8 cellular contexts compared by ENCODE assay signal in genomic region chr3:113912551-113913246, GRCh38. TPM values are rescaled to one million over a fixed set of nuclear protein-coding genes. Genes with fewer than 3 reads are reported as not detected.
DNase-seq lines count a peak whose midpoint lies in the region; ATAC-seq lines count a peak whose summit lies in the region.

No MANE protein-coding gene starts in this region.

- no peaks in the 10 kb centered on the region for H3K36me3 Mint-ChIP-seq in T-helper 2 cell treated with Interferon-gamma antibody and Interleukin-4, amounts not matched to agents 5 μg/mL and 100 μg/mL, for 36 hours (ENCODE audit: low read depth)
- no peaks in the 10 kb centered on the region for H3K36me3 Mint-ChIP-seq in naive thymus-derived CD4-positive, alpha-beta T cell

- peak; percentile 96 for ATAC-seq in GM18861 (IDR thresholded peaks at IDR 0.05; ENCODE audit: unreplicated experiment)
- peak; percentile 93 for ATAC-seq in HG02981 (IDR thresholded peaks at IDR 0.05; ENCODE audit: unreplicated experiment)
- peak; percentile 91 for ATAC-seq in naive thymus-derived CD4-positive, alpha-beta T cell

- peak overlapping the region; percentile 75 for H3K4me3 ChIP-seq in endocrine pancreas (ENCODE audit: control insufficient read depth, insufficient read depth, low read length)
- H3K4me3 ChIP-seq in naive thymus-derived CD4-positive, alpha-beta T cell (ENCODE audit: low read length) = no peak overlapping the region

- H3K27me3 ChIP-seq in endocrine pancreas (ENCODE audit: control insufficient read depth, insufficient read depth, low read length) = no peaks in the 10 kb centered on the region
- H3K27me3 ChIP-seq in naive thymus-derived CD4-positive, alpha-beta T cell (ENCODE audit: control insufficient read depth in 2 of 2, insufficient read depth in 2 of 2, low read length in 2 of 2) = no peaks in the 10 kb centered on the region

- H3K36me3 ChIP-seq in endocrine pancreas (ENCODE audit: control insufficient read depth, insufficient read depth, low read length) = no peaks in the 10 kb centered on the region
- no peaks in the 10 kb centered on the region for H3K36me3 ChIP-seq in naive thymus-derived CD4-positive, alpha-beta T cell (ENCODE audit: control insufficient read depth in 2 of 3, insufficient read depth in 3 of 3, low read length in 3 of 3)

- H3K4me1 ChIP-seq in endocrine pancreas (ENCODE audit: control insufficient read depth, insufficient read depth, low read length) = no peaks in the 10 kb centered on the region
- H3K4me1 ChIP-seq in naive thymus-derived CD4-positive, alpha-beta T cell (ENCODE audit: control insufficient read depth in 2 of 2, insufficient read depth in 2 of 2, low read length in 2 of 2) = no peaks in the 10 kb centered on the region

- H3K9me3 Mint-ChIP-seq in T-helper 2 cell treated with Interferon-gamma antibody and Interleukin-4, amounts not matched to agents 5 μg/mL and 100 μg/mL, for 36 hours = no peaks in the 10 kb centered on the region
- H3K9me3 Mint-ChIP-seq in naive thymus-derived CD4-positive, alpha-beta T cell = no peaks in the 10 kb centered on the region

- H3K9me3 ChIP-seq in endocrine pancreas (ENCODE audit: control insufficient read depth, low read length) = no peaks in the 10 kb centered on the region
- no peaks in the 10 kb centered on the region for H3K9me3 ChIP-seq in naive thymus-derived CD4-positive, alpha-beta T cell (ENCODE audit: control insufficient read depth in 2 of 3, low read length in 3 of 3)

- intact Hi-C loops in naive thymus-derived CD4-positive, alpha-beta T cell (cut with micrococcal nuclease) = loop anchor here (1.0 to 5.0 kb wide), 11 partner anchors 35 to 861 kb away; partner anchors contain the start of genes GRAMD1C (in 2 of the 2), ZDHHC23 (in 2 of the 2), CCDC191 (in 1 of the 2) and QTRT2 (in 1 of the 2)

- CTCF ChIA-PET in naive thymus-derived CD4-positive, alpha-beta T cell (lab: Charles Lee) = interaction anchor here (0.6 to 3.6 kb wide), 7 partner anchors 12 to 414 kb away, joined by 3 to 17 read pairs (median 4); partner anchors contain the start of gene ATP6V1A

- no peak overlapping the region for H3K27ac ChIP-seq in naive thymus-derived CD4-positive, alpha-beta T cell (ENCODE audit: low read depth, low read length)

- H3K9ac ChIP-seq in endocrine pancreas (ENCODE audit: control insufficient read depth, insufficient read depth, low read length) = peak overlapping the region; percentile 51

- H3K4me1 Mint-ChIP-seq in T-helper 2 cell treated with Interferon-gamma antibody and Interleukin-4, amounts not matched to agents 5 μg/mL and 100 μg/mL, for 36 hours (ENCODE audit: low read depth) = peaks cover 5% of the 10 kb centered on the region
- peaks cover 0 to 7% (median 5%) of the 10 kb centered on the region in 7 donors for H3K4me1 Mint-ChIP-seq in naive thymus-derived CD4-positive, alpha-beta T cell

- H3K4me3 Mint-ChIP-seq in T-helper 2 cell treated with Interferon-gamma antibody and Interleukin-4, amounts not matched to agents 5 μg/mL and 100 μg/mL, for 36 hours = peak overlapping the region; percentile 68
- H3K4me3 Mint-ChIP-seq in naive thymus-derived CD4-positive, alpha-beta T cell = peak overlapping the region in 8 of 10 donors; percentile 29 to 75 (median 64)

- H3K27ac Mint-ChIP-seq in T-helper 2 cell treated with Interferon-gamma antibody and Interleukin-4, amounts not matched to agents 5 μg/mL and 100 μg/mL, for 36 hours = peak overlapping the region; percentile 10
- peak overlapping the region in 6 of 9 donors; percentile 5 to 76 (median 58) for H3K27ac Mint-ChIP-seq in naive thymus-derived CD4-positive, alpha-beta T cell

- H3K27me3 Mint-ChIP-seq in T-helper 2 cell treated with Interferon-gamma antibody and Interleukin-4, amounts not matched to agents 5 μg/mL and 100 μg/mL, for 36 hours (ENCODE audit: low read depth) = peaks cover 5% of the 10 kb centered on the region
- peaks cover 0 to 15% (median 0%) of the 10 kb centered on the region in 5 donors for H3K27me3 Mint-ChIP-seq in naive thymus-derived CD4-positive, alpha-beta T cell

- POLR2A ChIA-PET in naive thymus-derived CD4-positive, alpha-beta T cell (lab: Charles Lee) = interaction anchor here (0.9 kb wide), 1 partner anchor 68 kb away, joined by 3 read pairs; no protein-coding TSS in a partner anchor

- DNase-seq in COLO829 (ENCODE audit: low spot score) (peak; percentile 56), NCI-H146 treated with DMSO at 0.1 percent for 48 hours (lab: John Stamatoyannopoulos, UW; ENCODE audit: unreplicated experiment) (peak; percentile 72), retina (no peak)
- DNase-seq in T-helper 2 cell treated with Interferon-gamma antibody and Interleukin-4, amounts not matched to agents 5 μg/mL and 100 μg/mL, for 36 hours (ENCODE audit: low spot score) = peak; percentile 18
- DNase-seq in naive thymus-derived CD4-positive, alpha-beta T cell = peak in 7 of 9 donors; percentile 18 to 50 (median 36)

RNA-seq across cellular contexts. Expression of gene ZDHHC23, which starts 35.1 kb away (rescaled TPM):
- 1 to 10 TPM; 2.1 to 3.4 (median 3.2) TPM for total RNA-seq in naive thymus-derived CD4-positive, alpha-beta T cell
- polyA plus RNA-seq in naive thymus-derived CD4-positive, alpha-beta T cell = under 1 TPM; 0.47 to 0.55 TPM
